Comparison of ENCODE assay signal across 19 cellular contexts in genomic region chr2:8212239-8212638, GRCh38.
A peak's percentile ranks its signal among the peaks of the same experiment; 100 is the strongest.
DNase-seq lines count a peak whose midpoint lies in the region; ATAC-seq, FAIRE-seq and TF ChIP-seq lines count a peak whose summit lies in the region.
"Had no signal": no experiment of that assay in that cellular context is flagged by ENCODE, and none has a peak within 500 bp of the region (broad histone marks: within the 10 kb centered on the region; RNA-seq: fewer than 3 reads in every experiment).

No MANE protein-coding gene starts in this region.

- H3K36me3 Mint-ChIP-seq in Caco-2 (ENCODE audit: insufficient read depth, unreplicated experiment), result no peaks in the 10 kb centered on the region

- no peak for TF ChIP-seq RAD21 in HepG2 (CRISPR knock-in tag; IDR thresholded peaks at IDR 0.05)

- H3K4me1 ChIP-seq in HepG2 (ENCODE audit: insufficient read depth, low read length) (no peaks in the 10 kb centered on the region), right lobe of liver (peaks cover 0 to 6% (median 0%) of the 10 kb centered on the region in 4 donors), Caco-2 (no peaks in the 10 kb centered on the region)
- H3K4me1 ChIP-seq: BE2C had no signal

- H3K27me3 ChIP-seq in HepG2 (ENCODE audit: control insufficient read depth in 1 of 2, insufficient read depth in 2 of 2, low read length in 2 of 2) (peaks cover 1 to 13% of the 10 kb centered on the region in 2 experiments; a peak in 2 of 5 replicates), right lobe of liver (no peaks in the 10 kb centered on the region), bronchial epithelial cell (ENCODE audit: control insufficient read depth, insufficient read depth, low read length) (no peaks in the 10 kb centered on the region), Caco-2 (replicated peaks; ENCODE audit: control insufficient read depth, insufficient read depth, low read length) (no peaks in the 10 kb centered on the region)
- H3K27me3 ChIP-seq: BE2C had no signal

- no peaks in the 10 kb centered on the region for H4K20me1 ChIP-seq in HepG2 (ENCODE audit: insufficient read depth, low read length)

- TF ChIP-seq CTCF in HepG2 (CRISPR knock-in tag; IDR thresholded peaks at IDR 0.05) (no peak), right lobe of liver (IDR thresholded peaks at IDR 0.05) (no peak), bronchial epithelial cell (IDR thresholded peaks at IDR 0.05; ENCODE audit: insufficient read depth, low read length, severe bottlenecking) (no peak), Caco-2 (IDR thresholded peaks at IDR 0.05; ENCODE audit: insufficient read depth in 1 of 2, low read depth in 1 of 2, low read length in 1 of 2, severe bottlenecking in 1 of 2, unreplicated experiment in 1 of 2) (no peak)

- ATAC-seq in HepG2 (no peak), right lobe of liver (no peak), left colon (peak; percentile 96)

- H3K4me3 ChIP-seq in HepG2 (replicated peaks in 1 of 3; ENCODE audit: insufficient read depth in 1 of 3, low read depth in 2 of 3, low read length in 3 of 3) (no peak overlapping the region), right lobe of liver (no peak overlapping the region), bronchial epithelial cell (ENCODE audit: low read depth, low read length) (no peak overlapping the region), Caco-2 (ENCODE audit: low read depth, low read length) (no peak overlapping the region)

- no peak overlapping the region for H3K4me2 ChIP-seq in HepG2 (ENCODE audit: low read depth, low read length)

- DNase-seq in HepG2 (ENCODE audit: low spot score) (no peak), right lobe of liver (no peak), bronchial epithelial cell (ENCODE audit: low read depth) (peak; percentile 64), left colon (peak in 1 of 2 donors; percentile 37), cerebellar cortex (ENCODE audit: low spot score) (no peak), Caco-2 (no peak), T-helper 1 cell (no peak)
- DNase-seq: 8988T, ACHN, BE2C, NCI-H1105 treated with DMSO at 0.1 percent for 48 hours, NCI-H146, NCI-H1930, NCI-H446 treated with DMSO at 0.1 percent for 48 hours, NCI-H526, RPMI8226, SHP77 had no signal

- H2AFZ ChIP-seq in HepG2 (ENCODE audit: low read length), result no peak overlapping the region

- TF ChIP-seq EP300 in HepG2 (IDR thresholded peaks at IDR 0.05; ENCODE audit: low read depth in 2 of 2, low read length in 2 of 2) (no peak), HepG2 (CRISPR knock-in tag; IDR thresholded peaks at IDR 0.05; ENCODE audit: borderline replicate concordance) (no peak)

- no peak for FAIRE-seq in HepG2 (lab: Jason Lieb, UNC)
- no peak for FAIRE-seq in bronchial epithelial cell (lab: Jason Lieb, UNC)
- FAIRE-seq: D721Med had no signal

- H3K36me3 ChIP-seq in HepG2 (replicated peaks in 1 of 2; ENCODE audit: control insufficient read depth in 1 of 2, insufficient read depth in 2 of 2, low read length in 2 of 2) (no peaks in the 10 kb centered on the region), right lobe of liver (no peaks in the 10 kb centered on the region), bronchial epithelial cell (ENCODE audit: control insufficient read depth, insufficient read depth, low read length) (no peaks in the 10 kb centered on the region), Caco-2 (ENCODE audit: control insufficient read depth, insufficient read depth, low read length) (no peaks in the 10 kb centered on the region)
- H3K36me3 ChIP-seq: BE2C had no signal

- no peak overlapping the region for H3K27ac Mint-ChIP-seq in Caco-2 (ENCODE audit: unreplicated experiment)

- BruUV-seq in HepG2 (replicated peaks; lab: Mats Ljungman, UMichigan) (no TSS peak), Caco-2 (replicated peaks; lab: Mats Ljungman, UMichigan) (no TSS peak)

- H3K9me3 Mint-ChIP-seq in Caco-2 (ENCODE audit: unreplicated experiment), result peaks cover 30% of the 10 kb centered on the region

- H3K9ac ChIP-seq in HepG2 (ENCODE audit: insufficient read depth, low read depth, low read length), result no peak overlapping the region

- WGBS in HepG2 (ENCODE audit: low lambda C conversion rate), result 51% methylated on average over 3 of the region's 3 CpGs
- WGBS in right lobe of liver (ENCODE audit: insufficient coverage, low coverage, low lambda C conversion rate, missing lambda C conversion rate), result 57% methylated on average over 3 of the region's 3 CpGs

- H3K9me3 ChIP-seq in HepG2 (ENCODE audit: low read length) (peaks cover 11% of the 10 kb centered on the region), right lobe of liver (no peaks in the 10 kb centered on the region), Caco-2 (peaks cover 24% of the 10 kb centered on the region)
- H3K9me3 ChIP-seq: BE2C had no signal

- H3K4me1 Mint-ChIP-seq in Caco-2 (ENCODE audit: low read depth, unreplicated experiment), result no peaks in the 10 kb centered on the region

- H3K27ac ChIP-seq in HepG2 (ENCODE audit: extremely low read length, insufficient read depth, low read length), result no peak overlapping the region
- H3K27ac ChIP-seq in right lobe of liver, result no peak overlapping the region
- H3K27ac ChIP-seq: HL-60 had no signal

- no peak overlapping the region for H3K4me3 Mint-ChIP-seq in Caco-2 (ENCODE audit: unreplicated experiment)

- intact Hi-C loops in HepG2 (cut with micrococcal nuclease; ENCODE audit: unreplicated experiment), result no loop called here
- intact Hi-C loops in right lobe of liver (cut with DNase I), result no loop called here
- intact Hi-C loops in left colon (cut with DNase I, micrococcal nuclease), result no loop called here
- intact Hi-C loops in Caco-2 (cut with micrococcal nuclease; ENCODE audit: unreplicated experiment), result no loop called here

- CTCF ChIA-PET in HepG2 (lab: Yijun Ruan, JAX; ENCODE audit: low intra/inter-chr PET ratio, low total read pairs) (no interaction called here), Caco-2 (lab: Charles Lee) (no interaction called here)

- TF ChIP-seq POLR2A in HepG2 (IDR thresholded peaks at IDR 0.05; ENCODE audit: insufficient read depth in 1 of 2, low read depth in 2 of 2, low read length in 2 of 2) (no peak), right lobe of liver (IDR thresholded peaks at IDR 0.05) (no peak)

- peaks cover 11% of the 10 kb centered on the region for H3K27me3 Mint-ChIP-seq in Caco-2 (ENCODE audit: insufficient read depth, unreplicated experiment)

- POLR2A ChIA-PET in HepG2 (lab: Yijun Ruan, JAX), result no interaction called here
- POLR2A ChIA-PET in Caco-2 (lab: Charles Lee), result no interaction called here

- no peaks in the 10 kb centered on the region for H3K79me2 ChIP-seq in HepG2 (ENCODE audit: insufficient read depth, low read length)

- in situ Hi-C loops in HepG2 (cut with HindIII; ENCODE audit: extremely low pct_ligation_motif_present, low pct_unique_long_range_greater_than_20kb), result no loop called here

TF ChIP-seq in HepG2, 621 proteins besides CTCF, POLR2A, EP300 and RAD21:
- TF ChIP-seq GRHL1 (CRISPR knock-in tag; conservative IDR thresholded peaks at IDR 0.05) (no peak), ZNF24 (IDR thresholded peaks at IDR 0.05) (no peak), ZNF121 (CRISPR knock-in tag; IDR thresholded peaks at IDR 0.05) (0 out of 2 replicates have a peak, but pooled peaks have one; percentile 21), FOSL2 (CRISPR knock-in tag; IDR thresholded peaks at IDR 0.05) (no peak), TAF1 (CRISPR knock-in tag; IDR thresholded peaks at IDR 0.05) (no peak), ZBTB38 (CRISPR knock-in tag; IDR thresholded peaks at IDR 0.05) (no peak)
